Comparison of ENCODE assay signal across 8 cellular contexts in the genomic region with DNA sequence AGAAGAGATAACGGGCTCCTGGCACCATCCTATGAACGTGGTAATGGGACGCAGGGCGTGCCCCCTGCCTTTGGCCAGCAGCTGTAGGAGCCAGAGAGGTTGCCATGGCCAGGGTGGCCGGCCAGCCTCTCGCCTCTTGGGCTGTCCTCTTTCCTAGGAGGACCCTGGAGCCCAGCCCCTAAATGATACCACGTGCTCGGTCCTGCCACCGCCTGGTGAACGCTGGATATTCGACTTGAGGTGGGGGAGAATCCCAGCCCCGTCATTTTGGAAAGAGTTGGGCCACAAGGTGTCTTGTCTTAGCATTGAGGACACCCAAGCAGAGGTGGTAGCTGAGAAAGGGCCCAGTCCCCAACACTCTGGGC. TPM values are rescaled to one million over a fixed set of nuclear protein-coding genes. Genes with fewer than 3 reads are reported as not detected.
DNase-seq lines count a peak whose midpoint lies in the region; ATAC-seq, FAIRE-seq and TF ChIP-seq lines count a peak whose summit lies in the region.

No MANE protein-coding gene starts in this region.

- H3K9me3 ChIP-seq in A549 (no peaks in the 10 kb centered on the region), heart left ventricle (no peaks in the 10 kb centered on the region)

- CTCF ChIA-PET in A549 (lab: Yijun Ruan, JAX), result interaction anchor here (0.6 to 2.0 kb wide), 27 partner anchors 9 to 487 kb away, joined by 3 to 10 read pairs (median 4); no protein-coding TSS in a partner anchor

- no peak for TF ChIP-seq POLR2A in A549 (IDR thresholded peaks at IDR 0.05; ENCODE audit: low read length)
- TF ChIP-seq POLR2A in heart left ventricle (IDR thresholded peaks at IDR 0.05), result no peak

- H3K36me3 ChIP-seq in heart left ventricle, result no peaks in the 10 kb centered on the region

- POLR2A ChIA-PET in A549 (lab: Yijun Ruan, JAX), result interaction anchor here (0.7 to 1.5 kb wide), 2 partner anchors 65 to 69 kb away, joined by 4 to 5 read pairs; no protein-coding TSS in a partner anchor

- peak overlapping the region; percentile 79 for H3K4me2 ChIP-seq in A549

- DNase-seq in A549 (ENCODE audit: low read depth in 1 of 2, low spot score in 1 of 2) (peak; percentile 70 to 78), heart left ventricle (peak in 4 of 5 donors; percentile 25 to 61 (median 36)), putamen (ENCODE audit: low spot score) (peak; percentile 52), DMS53 (lab: John Stamatoyannopoulos, UW) (no peak)
- peak; percentile 33 to 38 for DNase-seq in activated T-cell treated with anti-CD3 and anti-CD28 coated beads, Interleukin-2, amount 50 U/mL, for 48 hours

- peak; percentile 16; the same call in 1 of the 3 replicates for TF ChIP-seq CTCF in A549 (IDR thresholded peaks at IDR 0.05)
- TF ChIP-seq CTCF in heart left ventricle (IDR thresholded peaks at IDR 0.05), result peak in 3 of 12 donors; percentile 3 to 29 (median 9)

- H3K4me1 ChIP-seq in A549 (peaks cover 17% of the 10 kb centered on the region; the same call in 2 of the 3 replicates), heart left ventricle (peaks cover 0 to 41% (median 23%) of the 10 kb centered on the region in 12 donors)

- H3K4me3 ChIP-seq in A549, result peak overlapping the region; percentile 54
- H3K4me3 ChIP-seq in heart left ventricle, result peak overlapping the region; percentile 57 to 89 (median 72)

- FAIRE-seq in A549 (lab: Jason Lieb, UNC), result no peak

- intact Hi-C loops in heart left ventricle (cut with DNase I), result loop anchor here in 6 of 10 donors (5.0 to 10.0 kb wide), 7 partner anchors 41 to 256 kb away; no protein-coding TSS in a partner anchor

- 2% methylated on average over 7 of the region's 12 CpGs for WGBS in A549 (ENCODE audit: missing lambda C conversion rate)
- 0 to 4% (median 2%) methylated on average over 9 to 12 of the region's 12 CpGs for WGBS in heart left ventricle, 4 donors

- TF ChIP-seq EP300 in A549 (IDR thresholded peaks at IDR 0.05), result no peak

- ATAC-seq in A549 (peak; percentile 72 to 82), GM18517 (IDR thresholded peaks at IDR 0.05; ENCODE audit: unreplicated experiment) (peak; percentile 13), HG03460 (IDR thresholded peaks at IDR 0.05; ENCODE audit: unreplicated experiment) (peak; percentile 5), heart left ventricle (peak in 3 of 4 donors; percentile 25 to 57 (median 41)), HG03521 (IDR thresholded peaks at IDR 0.05; ENCODE audit: unreplicated experiment) (no peak)

- peak overlapping the region; percentile 47 to 78 for H3K27ac ChIP-seq in A549
- peak overlapping the region in 11 of 12 donors; percentile 74 to 93 (median 82) for H3K27ac ChIP-seq in heart left ventricle

- no peak for TF ChIP-seq RAD21 in A549 (conservative IDR thresholded peaks at IDR 0.05 in 1 of 2, IDR thresholded peaks at IDR 0.05 in 1 of 2)

- H3K27me3 ChIP-seq in heart left ventricle, result peaks cover 0 to 47% (median 0%) of the 10 kb centered on the region in 9 donors

TF ChIP-seq in A549, 52 proteins besides CTCF, POLR2A, EP300 and RAD21:
- TF ChIP-seq, protein P1, sequence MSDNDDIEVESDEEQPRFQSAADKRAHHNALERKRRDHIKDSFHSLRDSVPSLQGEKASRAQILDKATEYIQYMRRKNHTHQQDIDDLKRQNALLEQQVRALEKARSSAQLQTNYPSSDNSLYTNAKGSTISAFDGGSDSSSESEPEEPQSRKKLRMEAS (IDR thresholded peaks at IDR 0.05), result peak; percentile 66; the same call in 1 of the 2 replicates
- 0 out of 2 replicates have a peak, but pooled peaks have one; percentile 36 for TF ChIP-seq TP53 (CRISPR knock-in tag; IDR thresholded peaks at IDR 0.05)
- TF ChIP-seq, protein P2, sequence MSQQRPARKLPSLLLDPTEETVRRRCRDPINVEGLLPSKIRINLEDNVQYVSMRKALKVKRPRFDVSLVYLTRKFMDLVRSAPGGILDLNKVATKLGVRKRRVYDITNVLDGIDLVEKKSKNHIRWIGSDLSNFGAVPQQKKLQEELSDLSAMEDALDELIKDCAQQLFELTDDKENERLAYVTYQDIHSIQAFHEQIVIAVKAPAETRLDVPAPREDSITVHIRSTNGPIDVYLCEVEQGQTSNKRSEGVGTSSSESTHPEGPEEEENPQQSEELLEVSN (IDR thresholded peaks at IDR 0.05; ENCODE audit: borderline replicate concordance, low read depth), result peak; percentile 49; the same call in 1 of the 2 replicates
- TF ChIP-seq, protein P3, sequence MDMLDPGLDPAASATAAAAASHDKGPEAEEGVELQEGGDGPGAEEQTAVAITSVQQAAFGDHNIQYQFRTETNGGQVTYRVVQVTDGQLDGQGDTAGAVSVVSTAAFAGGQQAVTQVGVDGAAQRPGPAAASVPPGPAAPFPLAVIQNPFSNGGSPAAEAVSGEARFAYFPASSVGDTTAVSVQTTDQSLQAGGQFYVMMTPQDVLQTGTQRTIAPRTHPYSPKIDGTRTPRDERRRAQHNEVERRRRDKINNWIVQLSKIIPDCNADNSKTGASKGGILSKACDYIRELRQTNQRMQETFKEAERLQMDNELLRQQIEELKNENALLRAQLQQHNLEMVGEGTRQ (IDR thresholded peaks at IDR 0.05), result peak; percentile 54
- TF ChIP-seq RNF2 (IDR thresholded peaks at IDR 0.05; ENCODE audit: borderline replicate concordance, low read depth), result 0 out of 2 replicates have a peak, but pooled peaks have one; percentile 30
- TF ChIP-seq, protein P4, sequence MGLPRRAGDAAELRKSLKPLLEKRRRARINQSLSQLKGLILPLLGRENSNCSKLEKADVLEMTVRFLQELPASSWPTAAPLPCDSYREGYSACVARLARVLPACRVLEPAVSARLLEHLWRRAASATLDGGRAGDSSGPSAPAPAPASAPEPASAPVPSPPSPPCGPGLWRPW (IDR thresholded peaks at IDR 0.05), result no peak
- TF ChIP-seq ZC3H11A (IDR thresholded peaks at IDR 0.05), result no peak
- TF ChIP-seq CBX8 (IDR thresholded peaks at IDR 0.05), result no peak
- TF ChIP-seq SMC3 (IDR thresholded peaks at IDR 0.05), result no peak

RNA-seq across cellular contexts. Expression of a gene that starts 0.4 kb away (rescaled TPM):
- polyA plus RNA-seq in A549 (2011; rRNA removed) (0.65 and 1.1 TPM in 2 replicates), A549 (2017; fragmentation: RNase III; extraction: RNeasy Plus Mini Kit Qiagen cat#74134 plus additional on column Dnase treatment) (0.74 to 1.0 TPM (median 1.00 TPM) in 3 replicates), heart left ventricle (1 to 10 TPM in 1 of 2 donors, under 1 TPM in 1; 0.72 to 3.8 TPM)
- 1.2 and 1.6 TPM in 2 replicates for polyA plus RNA-seq in A549 (2012; cell fraction: cytosol; rRNA removed)
- polyA plus RNA-seq in A549 (2012; cell fraction: nucleus; rRNA removed), result 1.4 and 1.8 TPM in 2 replicates
- 1.0 and 1.9 TPM in 2 replicates for polyA minus RNA-seq in A549 (2011; rRNA and poly(A)+ RNA removed)
- total RNA-seq in heart left ventricle, result 1 to 10 TPM; 1.9 to 4.8 (median 3.4) TPM
